12 cellular contexts compared by ENCODE assay signal in the genomic region with DNA sequence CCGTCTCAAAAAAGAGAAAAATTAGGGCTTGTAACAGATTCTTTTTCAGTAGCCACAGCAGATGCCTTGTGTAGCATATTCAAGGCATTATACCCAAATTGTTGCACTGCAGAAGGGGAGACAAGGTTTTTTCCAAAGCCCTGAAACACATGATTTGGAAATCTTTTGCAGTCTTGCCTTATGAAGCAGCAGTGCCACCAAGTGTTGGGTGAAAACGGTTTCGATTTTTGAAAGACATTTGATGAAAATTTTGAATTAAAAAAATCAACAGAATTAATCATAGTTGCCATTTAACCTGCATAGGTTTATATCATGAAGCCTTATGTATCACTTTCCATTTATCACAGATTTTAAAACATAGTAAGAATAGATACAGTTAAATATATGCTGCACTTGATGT.
DNase-seq lines count a peak whose midpoint lies in the region; ATAC-seq and TF ChIP-seq lines count a peak whose summit lies in the region.
"Had no signal": no experiment of that assay in that cellular context is flagged by ENCODE, and none has a peak within 500 bp of the region (broad histone marks: within the 10 kb centered on the region; RNA-seq: fewer than 3 reads in every experiment).

No MANE protein-coding gene starts in this region.

- intact Hi-C loops in PC-9 (cut with micrococcal nuclease; ENCODE audit: unreplicated experiment) = loop anchor here (5.0 kb wide), 1 partner anchor 896 kb away; a partner anchor contains a TSS
- intact Hi-C loops in thyroid gland (cut with DNase I) = no loop called here

- H3K36me3 ChIP-seq in PC-9 (ENCODE audit: low read depth) = no peaks in the 10 kb centered on the region
- H3K36me3 ChIP-seq in thyroid gland = no peaks in the 10 kb centered on the region
- H3K36me3 ChIP-seq: upper lobe of left lung had no signal

- no peak overlapping the region for H3K4me3 Mint-ChIP-seq in activated T-cell treated with anti-CD3 and anti-CD28 coated beads, Interleukin-2, amount 50 U/mL, for 4 hours
- H3K4me3 Mint-ChIP-seq: activated T-cell treated with anti-CD3 and anti-CD28 coated beads, Interleukin-2, amount 50 U/mL, for 24 hours; IgD-negative memory B cell had no signal

- H4K20me1 ChIP-seq in PC-9 (ENCODE audit: insufficient read depth) = no peaks in the 10 kb centered on the region

- no peaks in the 10 kb centered on the region for H3K9me2 ChIP-seq in PC-9 (ENCODE audit: insufficient read depth)

- POLR2A ChIA-PET in PC-9 (lab: Charles Lee; ENCODE audit: unreplicated experiment) = interaction anchor here (0.6 kb wide), 1 partner anchor 221 kb away, joined by 6 read pairs; no protein-coding TSS in a partner anchor

- TF ChIP-seq POLR2A in thyroid gland (IDR thresholded peaks at IDR 0.05) = no peak

- peaks cover 14% of the 10 kb centered on the region for H3K9me3 Mint-ChIP-seq in activated T-cell treated with anti-CD3 and anti-CD28 coated beads, Interleukin-2, amount 50 U/mL, for 4 hours
- H3K9me3 Mint-ChIP-seq: IgD-negative memory B cell had no signal

- ATAC-seq in activated T-cell treated with anti-CD3 and anti-CD28 coated beads, Interleukin-2, amount 50 U/mL, for 4 hours = no peak
- no peak for ATAC-seq in GM21367 (IDR thresholded peaks at IDR 0.05; ENCODE audit: unreplicated experiment)

- DNase-seq in NCI-H524 (lab: John Stamatoyannopoulos, UW) = peak; percentile 32 to 78
- DNase-seq in NCI-H524 treated with DMSO at 0.1 percent for 48 hours (lab: John Stamatoyannopoulos, UW) = no peak
- no peak for DNase-seq in PC-9
- peak; percentile 1 for DNase-seq in fibroblast of the conjunctiva (ENCODE audit: low read depth)
- peak; percentile 5 to 40 for DNase-seq in thyroid gland
- DNase-seq in activated T-cell treated with anti-CD3 and anti-CD28 coated beads, Interleukin-2, amount 50 U/mL, for 4 hours = no peak
- no peak for DNase-seq in stimulated activated CD4-positive, alpha-beta T cell treated with anti-CD3 and anti-CD28 coated beads, Interleukin-1b, Interleukin-23, amount 100 ng/mL, for 48 hours
- DNase-seq: activated T-cell treated with anti-CD3 and anti-CD28 coated beads, Interleukin-2, amount 50 U/mL, for 24 hours; SW 1271 had no signal

- no peaks in the 10 kb centered on the region for H3K79me2 ChIP-seq in PC-9 (ENCODE audit: low read depth)

- no peak overlapping the region for H3K4me2 ChIP-seq in PC-9

- TF ChIP-seq CTCF in PC-9 (conservative IDR thresholded peaks at IDR 0.05) (peak; percentile 67), thyroid gland (IDR thresholded peaks at IDR 0.05) (peak in 4 of 6 experiments; percentile 22 to 65 (median 52))

- H3K4me1 ChIP-seq in PC-9 (replicated peaks; ENCODE audit: insufficient read depth) (no peaks in the 10 kb centered on the region), thyroid gland (no peaks in the 10 kb centered on the region)
- H3K4me1 ChIP-seq: upper lobe of left lung had no signal

- H3K27me3 Mint-ChIP-seq in activated T-cell treated with anti-CD3 and anti-CD28 coated beads, Interleukin-2, amount 50 U/mL, for 4 hours (ENCODE audit: low read depth) = no peaks in the 10 kb centered on the region
- H3K27me3 Mint-ChIP-seq: activated T-cell treated with anti-CD3 and anti-CD28 coated beads, Interleukin-2, amount 50 U/mL, for 24 hours had no signal

- H3K27me3 ChIP-seq in PC-9 (ENCODE audit: insufficient read depth, low read depth) (peaks cover 28% of the 10 kb centered on the region; the same call in 1 of the 2 replicates), thyroid gland (no peaks in the 10 kb centered on the region)
- H3K27me3 ChIP-seq: upper lobe of left lung had no signal

- BruUV-seq in PC-9 (replicated peaks; lab: Mats Ljungman, UMichigan) = no TSS peak

- no peaks in the 10 kb centered on the region for H3K9me3 ChIP-seq in PC-9 (ENCODE audit: insufficient read depth, low read depth)
- no peaks in the 10 kb centered on the region for H3K9me3 ChIP-seq in thyroid gland
- H3K9me3 ChIP-seq: upper lobe of left lung had no signal

- H3K36me3 Mint-ChIP-seq in activated T-cell treated with anti-CD3 and anti-CD28 coated beads, Interleukin-2, amount 50 U/mL, for 4 hours (ENCODE audit: insufficient read depth) = no peaks in the 10 kb centered on the region
- H3K36me3 Mint-ChIP-seq: IgD-negative memory B cell had no signal

- no peaks in the 10 kb centered on the region for H3K4me1 Mint-ChIP-seq in activated T-cell treated with anti-CD3 and anti-CD28 coated beads, Interleukin-2, amount 50 U/mL, for 4 hours (ENCODE audit: low read depth)
- H3K4me1 Mint-ChIP-seq: IgD-negative memory B cell had no signal

- WGBS in thyroid gland, 2 donors = 68 to 76% methylated on average over 3 of the region's 3 CpGs

- no peak overlapping the region for H3K4me3 ChIP-seq in PC-9
- no peak overlapping the region for H3K4me3 ChIP-seq in thyroid gland (replicated peaks in 1 of 3)
- H3K4me3 ChIP-seq: upper lobe of left lung had no signal

- no peak overlapping the region for H2AFZ ChIP-seq in PC-9

- CTCF ChIA-PET in PC-9 (lab: Charles Lee) = no interaction called here

- H3F3A ChIP-seq in PC-9 (ENCODE audit: insufficient read depth, low read depth) = no peaks in the 10 kb centered on the region

- H3K27ac ChIP-seq in PC-9 = no peak overlapping the region
- no peak overlapping the region for H3K27ac ChIP-seq in thyroid gland
- H3K27ac ChIP-seq: upper lobe of left lung had no signal

Comparison
In these comparisons a context has a peak if more than half of its experiments do, and no peak if none do; other contexts are left out.
1. DNase-seq: peak in NCI-H524 (2 of 2), fibroblast of the conjunctiva (single experiment) and thyroid gland (2 of 2); none in NCI-H524 treated with DMSO at 0.1 percent for 48 hours (single experiment), PC-9 (0 of 2), activated T-cell treated with anti-CD3 and anti-CD28 coated beads, Interleukin-2, amount 50 U/mL, for 4 hours (single experiment) and stimulated activated CD4-positive, alpha-beta T cell treated with anti-CD3 and anti-CD28 coated beads, Interleukin-1b, Interleukin-23, amount 100 ng/mL, for 48 hours (single experiment).